6 cellular contexts compared by ENCODE assay signal in genomic region chr2:39684495-39684894, GRCh38. TPM values are rescaled to one million over a fixed set of nuclear protein-coding genes. Genes with fewer than 3 reads are reported as not detected.
"Had no signal": no experiment of that assay in that cellular context is flagged by ENCODE, and none has a peak within 500 bp of the region (broad histone marks: within the 10 kb centered on the region; RNA-seq: fewer than 3 reads in every experiment).

No MANE protein-coding gene starts in this region.

- DNase-seq: H9, HCEC 1CT, HFFc6, IMR-90 had no signal

- ATAC-seq: GM23338 had no signal

RNA-seq across cellular contexts. Expression of gene TMEM178A, which starts 18.8 kb away (rescaled TPM):
- total RNA-seq: HT-29 had no signal
